Comparison of ENCODE assay signal across 21 cellular contexts in the genomic region with DNA sequence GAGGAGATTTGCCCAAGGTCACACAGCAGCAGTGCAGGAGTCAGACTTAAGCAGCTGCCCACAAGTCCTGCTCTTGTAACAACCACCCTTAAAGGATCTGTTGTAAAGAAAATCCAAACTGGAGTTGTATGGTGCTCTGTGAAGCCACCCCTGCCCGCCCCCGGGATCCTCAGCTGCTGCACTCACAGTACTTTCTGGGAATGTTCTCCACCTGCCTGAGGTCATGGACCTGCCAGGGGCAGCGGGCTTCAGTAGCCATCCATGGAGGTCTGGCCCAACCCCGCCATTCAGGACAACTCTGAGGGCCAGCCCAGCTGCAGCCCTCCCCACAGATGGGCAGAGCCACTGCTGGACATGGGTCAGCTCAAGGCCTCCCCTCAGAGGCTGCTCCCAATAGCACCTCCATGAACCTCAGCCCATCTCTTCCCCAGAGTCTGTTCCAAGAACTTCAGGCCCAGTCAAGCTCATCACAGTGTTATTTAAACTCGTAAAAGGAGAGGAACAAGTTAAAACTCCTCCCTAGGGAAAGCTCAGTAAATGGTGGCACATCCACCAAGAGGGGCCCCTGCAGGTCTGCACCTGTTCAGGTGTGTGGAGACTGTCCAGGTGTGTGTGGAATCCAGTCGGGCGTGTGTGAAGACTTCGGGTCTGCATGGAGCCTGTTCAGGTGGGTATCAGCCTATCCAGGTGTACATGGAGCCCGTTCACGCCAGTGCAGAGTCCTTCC. TPM values are rescaled to one million over a fixed set of nuclear protein-coding genes. Genes with fewer than 3 reads are reported as not detected.
DNase-seq lines count a peak whose midpoint lies in the region; ATAC-seq and TF ChIP-seq lines count a peak whose summit lies in the region.
"Had no signal": no experiment of that assay in that cellular context is flagged by ENCODE, and none has a peak within 500 bp of the region (broad histone marks: within the 10 kb centered on the region; RNA-seq: fewer than 3 reads in every experiment).

No MANE protein-coding gene starts in this region.

- intact Hi-C loops in cardiac septum (cut with DNase I) (no loop called here), left ventricle myocardium inferior (cut with micrococcal nuclease) (no loop called here), dorsolateral prefrontal cortex (cut with DNase I) (no loop called here), spleen (cut with DNase I; ENCODE audit: low total_unique reads) (no loop called here)

- no peak for TF ChIP-seq POLR2A in spleen (IDR thresholded peaks at IDR 0.05)

- H3K4me3 ChIP-seq in left ventricle myocardium inferior, result no peak overlapping the region
- H3K4me3 ChIP-seq in dorsolateral prefrontal cortex, result no peak overlapping the region
- no peak overlapping the region for H3K4me3 ChIP-seq in spleen
- H3K4me3 ChIP-seq: BLaER1, HAP-1, psoas muscle had no signal

- ATAC-seq in HG03045 (IDR thresholded peaks at IDR 0.05; ENCODE audit: unreplicated experiment), result no peak
- ATAC-seq: psoas muscle; stimulated activated effector memory CD8-positive, alpha-beta T cell treated with anti-CD3 and anti-CD28 coated beads, Interleukin-12 subunit alpha, Interleukin-12 subunit beta, amount 100 ng/mL, for 72 hours had no signal

- H3K27ac ChIP-seq in left ventricle myocardium inferior (replicated peaks) (no peak overlapping the region), dorsolateral prefrontal cortex (no peak overlapping the region), spleen (no peak overlapping the region)
- H3K27ac ChIP-seq: BLaER1, psoas muscle had no signal

- H3K9me3 ChIP-seq in left ventricle myocardium inferior (replicated peaks) (no peaks in the 10 kb centered on the region), spleen (no peaks in the 10 kb centered on the region)
- H3K9me3 ChIP-seq: BLaER1, HAP-1, psoas muscle had no signal

- H3K4me1 ChIP-seq in left ventricle myocardium inferior (no peaks in the 10 kb centered on the region), spleen (peaks cover 0 to 6% (median 0%) of the 10 kb centered on the region in 6 donors)
- H3K4me1 ChIP-seq: HAP-1 had no signal

- 77 to 93% (median 85%) methylated on average over 10 of the region's 10 CpGs for WGBS in spleen, 5 donors

- H3K27me3 ChIP-seq in left ventricle myocardium inferior (ENCODE audit: low read depth), result peaks cover 6% of the 10 kb centered on the region
- no peaks in the 10 kb centered on the region for H3K27me3 ChIP-seq in dorsolateral prefrontal cortex
- H3K27me3 ChIP-seq in spleen (replicated peaks in 1 of 7), result peaks cover 0 to 11% (median 0%) of the 10 kb centered on the region in 7 donors
- H3K27me3 ChIP-seq: BLaER1 had no signal

- TF ChIP-seq CTCF in left ventricle myocardium inferior (IDR thresholded peaks at IDR 0.05; ENCODE audit: borderline replicate concordance) (no peak), dorsolateral prefrontal cortex (IDR thresholded peaks at IDR 0.05 in 54 of 56, conservative IDR thresholded peaks at IDR 0.05 in 2 of 56; ENCODE audit: low read depth in 1 of 56, partially characterized antibody in 56 of 56) (no peak), spleen (IDR thresholded peaks at IDR 0.05 in 8 of 11, conservative IDR thresholded peaks at IDR 0.05 in 3 of 11) (no peak)

- H3K36me3 ChIP-seq in left ventricle myocardium inferior (no peaks in the 10 kb centered on the region), spleen (no peaks in the 10 kb centered on the region)
- H3K36me3 ChIP-seq: BLaER1, HAP-1 had no signal

- peak; percentile 66 for DNase-seq in cardiac septum (ENCODE audit: low spot score)
- no peak for DNase-seq in left ventricle myocardium inferior
- peak in 6 of 10 donors; percentile 1 to 40 (median 22) for DNase-seq in dorsolateral prefrontal cortex
- DNase-seq in mesenteric fat pad (ENCODE audit: low spot score), result peak; percentile 71
- peak; percentile 62 for DNase-seq in spleen
- no peak for DNase-seq in AG08395 (ENCODE audit: low spot score)
- DNase-seq in DMS 273 (lab: John Stamatoyannopoulos, UW; ENCODE audit: unreplicated experiment), result no peak
- DNase-seq: activated CD4-positive, alpha-beta T cell treated with anti-CD3 and anti-CD28 coated beads for 4 hours; cortex of kidney; DMS53; Kasumi-1; NCI-H1436; NCI-H2081; NCI-H446; NCI-H82; psoas muscle; trophoblast cell had no signal

RNA-seq across cellular contexts. Expression of a gene that starts 39.4 kb away (rescaled TPM):
- 291 TPM for total RNA-seq in cardiac septum
- total RNA-seq in left ventricle myocardium inferior, result 187 TPM
- 100 to 1,000 TPM in 94 of 120 experiments, 10 to 100 TPM in 26; 67.1 to 206 (median 116) TPM for total RNA-seq in dorsolateral prefrontal cortex
- 82.5 TPM for total RNA-seq in mesenteric fat pad
- total RNA-seq in spleen, result 10 to 100 TPM in 5 of 7 donors, 1 to 10 TPM in 2; 7.9 to 25.0 (median 18.6) TPM
- 10 to 100 TPM in 1 of 3 donors, 1 to 10 TPM in 2; 4.1 to 12.4 (median 9.1) TPM for polyA plus RNA-seq in spleen

Comparison
In these comparisons a context has a peak if more than half of its experiments do, and no peak if none do; other contexts are left out.
1. DNase-seq: peak in cardiac septum (single experiment), dorsolateral prefrontal cortex (6 of 10), mesenteric fat pad (single experiment) and spleen (single experiment); none in left ventricle myocardium inferior (single experiment), AG08395 (single experiment) and DMS 273 (single experiment).